Comparison of ENCODE assay signal across 2 cellular contexts in the genomic region with DNA sequence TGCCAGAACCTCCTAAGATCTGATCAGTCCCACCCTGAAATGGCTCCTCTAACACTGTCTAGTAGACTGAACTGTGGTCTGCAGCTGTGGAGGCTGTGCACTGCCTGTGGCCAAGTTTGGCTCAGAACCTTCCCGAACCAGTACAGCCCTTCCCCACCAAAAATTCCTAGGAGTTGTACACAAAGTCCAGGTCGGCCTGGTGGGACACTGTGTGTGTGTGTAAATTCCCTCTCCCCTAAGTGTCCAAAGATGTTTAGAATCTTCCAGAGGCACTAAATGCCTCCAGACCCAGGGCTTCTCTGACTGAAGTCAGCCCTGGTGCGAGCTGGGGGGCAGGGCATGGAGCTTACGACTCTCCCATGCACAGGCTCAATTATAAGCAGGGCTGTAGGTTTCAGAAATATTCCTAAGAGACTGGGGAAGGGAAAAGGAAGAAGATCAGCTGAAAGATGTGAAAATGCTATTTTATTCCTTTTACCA.
TF ChIP-seq lines count a peak whose summit lies in the region.

No MANE protein-coding gene starts in this region.

TF ChIP-seq in SK-N-SH treated with all-trans-retinoic acid at 6 μM for 48 hours, 23 proteins besides CTCF, POLR2A, EP300 and RAD21 (continued from another document):
- TF ChIP-seq, protein P1, sequence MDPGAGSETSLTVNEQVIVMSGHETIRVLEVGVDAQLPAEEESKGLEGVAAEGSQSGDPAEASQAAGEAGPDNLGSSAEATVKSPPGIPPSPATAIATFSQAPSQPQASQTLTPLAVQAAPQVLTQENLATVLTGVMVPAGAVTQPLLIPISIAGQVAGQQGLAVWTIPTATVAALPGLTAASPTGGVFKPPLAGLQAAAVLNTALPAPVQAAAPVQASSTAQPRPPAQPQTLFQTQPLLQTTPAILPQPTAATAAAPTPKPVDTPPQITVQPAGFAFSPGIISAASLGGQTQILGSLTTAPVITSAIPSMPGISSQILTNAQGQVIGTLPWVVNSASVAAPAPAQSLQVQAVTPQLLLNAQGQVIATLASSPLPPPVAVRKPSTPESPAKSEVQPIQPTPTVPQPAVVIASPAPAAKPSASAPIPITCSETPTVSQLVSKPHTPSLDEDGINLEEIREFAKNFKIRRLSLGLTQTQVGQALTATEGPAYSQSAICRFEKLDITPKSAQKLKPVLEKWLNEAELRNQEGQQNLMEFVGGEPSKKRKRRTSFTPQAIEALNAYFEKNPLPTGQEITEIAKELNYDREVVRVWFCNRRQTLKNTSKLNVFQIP (CRISPR knock-in tag; IDR thresholded peaks at IDR 0.05; ENCODE audit: borderline replicate concordance, low read depth) = no peak
- TF ChIP-seq, protein P2, sequence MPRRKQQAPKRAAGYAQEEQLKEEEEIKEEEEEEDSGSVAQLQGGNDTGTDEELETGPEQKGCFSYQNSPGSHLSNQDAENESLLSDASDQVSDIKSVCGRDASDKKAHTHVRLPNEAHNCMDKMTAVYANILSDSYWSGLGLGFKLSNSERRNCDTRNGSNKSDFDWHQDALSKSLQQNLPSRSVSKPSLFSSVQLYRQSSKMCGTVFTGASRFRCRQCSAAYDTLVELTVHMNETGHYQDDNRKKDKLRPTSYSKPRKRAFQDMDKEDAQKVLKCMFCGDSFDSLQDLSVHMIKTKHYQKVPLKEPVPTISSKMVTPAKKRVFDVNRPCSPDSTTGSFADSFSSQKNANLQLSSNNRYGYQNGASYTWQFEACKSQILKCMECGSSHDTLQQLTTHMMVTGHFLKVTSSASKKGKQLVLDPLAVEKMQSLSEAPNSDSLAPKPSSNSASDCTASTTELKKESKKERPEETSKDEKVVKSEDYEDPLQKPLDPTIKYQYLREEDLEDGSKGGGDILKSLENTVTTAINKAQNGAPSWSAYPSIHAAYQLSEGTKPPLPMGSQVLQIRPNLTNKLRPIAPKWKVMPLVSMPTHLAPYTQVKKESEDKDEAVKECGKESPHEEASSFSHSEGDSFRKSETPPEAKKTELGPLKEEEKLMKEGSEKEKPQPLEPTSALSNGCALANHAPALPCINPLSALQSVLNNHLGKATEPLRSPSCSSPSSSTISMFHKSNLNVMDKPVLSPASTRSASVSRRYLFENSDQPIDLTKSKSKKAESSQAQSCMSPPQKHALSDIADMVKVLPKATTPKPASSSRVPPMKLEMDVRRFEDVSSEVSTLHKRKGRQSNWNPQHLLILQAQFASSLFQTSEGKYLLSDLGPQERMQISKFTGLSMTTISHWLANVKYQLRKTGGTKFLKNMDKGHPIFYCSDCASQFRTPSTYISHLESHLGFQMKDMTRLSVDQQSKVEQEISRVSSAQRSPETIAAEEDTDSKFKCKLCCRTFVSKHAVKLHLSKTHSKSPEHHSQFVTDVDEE (CRISPR knock-in tag; IDR thresholded peaks at IDR 0.05) = no peak
- TF ChIP-seq ZNF8 (CRISPR knock-in tag; IDR thresholded peaks at IDR 0.05) (no peak), BACH2 (CRISPR knock-in tag; IDR thresholded peaks at IDR 0.05; ENCODE audit: borderline replicate concordance) (no peak), SNAI2 (CRISPR knock-in tag; IDR thresholded peaks at IDR 0.05) (no peak), ZNF565 (CRISPR knock-in tag; conservative IDR thresholded peaks at IDR 0.05; ENCODE audit: low read depth) (no peak), ZFP30 (CRISPR knock-in tag; IDR thresholded peaks at IDR 0.05) (no peak), CSDC2 (CRISPR knock-in tag; IDR thresholded peaks at IDR 0.05) (no peak), GLIS3 (CRISPR knock-in tag; IDR thresholded peaks at IDR 0.05) (no peak), ARNTL (CRISPR knock-in tag; IDR thresholded peaks at IDR 0.05; ENCODE audit: borderline replicate concordance, low read depth) (no peak), ZNF70 (CRISPR knock-in tag; IDR thresholded peaks at IDR 0.05) (no peak)
- TF ChIP-seq, protein P3, sequence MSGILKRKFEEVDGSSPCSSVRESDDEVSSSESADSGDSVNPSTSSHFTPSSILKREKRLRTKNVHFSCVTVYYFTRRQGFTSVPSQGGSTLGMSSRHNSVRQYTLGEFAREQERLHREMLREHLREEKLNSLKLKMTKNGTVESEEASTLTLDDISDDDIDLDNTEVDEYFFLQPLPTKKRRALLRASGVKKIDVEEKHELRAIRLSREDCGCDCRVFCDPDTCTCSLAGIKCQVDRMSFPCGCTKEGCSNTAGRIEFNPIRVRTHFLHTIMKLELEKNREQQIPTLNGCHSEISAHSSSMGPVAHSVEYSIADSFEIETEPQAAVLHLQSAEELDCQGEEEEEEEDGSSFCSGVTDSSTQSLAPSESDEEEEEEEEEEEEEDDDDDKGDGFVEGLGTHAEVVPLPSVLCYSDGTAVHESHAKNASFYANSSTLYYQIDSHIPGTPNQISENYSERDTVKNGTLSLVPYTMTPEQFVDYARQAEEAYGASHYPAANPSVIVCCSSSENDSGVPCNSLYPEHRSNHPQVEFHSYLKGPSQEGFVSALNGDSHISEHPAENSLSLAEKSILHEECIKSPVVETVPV (CRISPR knock-in tag; IDR thresholded peaks at IDR 0.05) = no peak
- TF ChIP-seq, protein P4, sequence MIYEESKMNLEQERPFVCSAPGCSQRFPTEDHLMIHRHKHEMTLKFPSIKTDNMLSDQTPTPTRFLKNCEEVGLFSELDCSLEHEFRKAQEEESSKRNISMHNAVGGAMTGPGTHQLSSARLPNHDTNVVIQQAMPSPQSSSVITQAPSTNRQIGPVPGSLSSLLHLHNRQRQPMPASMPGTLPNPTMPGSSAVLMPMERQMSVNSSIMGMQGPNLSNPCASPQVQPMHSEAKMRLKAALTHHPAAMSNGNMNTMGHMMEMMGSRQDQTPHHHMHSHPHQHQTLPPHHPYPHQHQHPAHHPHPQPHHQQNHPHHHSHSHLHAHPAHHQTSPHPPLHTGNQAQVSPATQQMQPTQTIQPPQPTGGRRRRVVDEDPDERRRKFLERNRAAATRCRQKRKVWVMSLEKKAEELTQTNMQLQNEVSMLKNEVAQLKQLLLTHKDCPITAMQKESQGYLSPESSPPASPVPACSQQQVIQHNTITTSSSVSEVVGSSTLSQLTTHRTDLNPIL (CRISPR knock-in tag; IDR thresholded peaks at IDR 0.05; ENCODE audit: low read depth) = no peak
TF ChIP-seq in SK-N-SH treated with all-trans-retinoic acid at 6 μM for 48 hours: peak in this region for 0.

TF ChIP-seq in SK-N-SH, 30 proteins besides CTCF, POLR2A, EP300 and RAD21 (continued from another document):
- TF ChIP-seq, protein P5, sequence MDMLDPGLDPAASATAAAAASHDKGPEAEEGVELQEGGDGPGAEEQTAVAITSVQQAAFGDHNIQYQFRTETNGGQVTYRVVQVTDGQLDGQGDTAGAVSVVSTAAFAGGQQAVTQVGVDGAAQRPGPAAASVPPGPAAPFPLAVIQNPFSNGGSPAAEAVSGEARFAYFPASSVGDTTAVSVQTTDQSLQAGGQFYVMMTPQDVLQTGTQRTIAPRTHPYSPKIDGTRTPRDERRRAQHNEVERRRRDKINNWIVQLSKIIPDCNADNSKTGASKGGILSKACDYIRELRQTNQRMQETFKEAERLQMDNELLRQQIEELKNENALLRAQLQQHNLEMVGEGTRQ (IDR thresholded peaks at IDR 0.05; ENCODE audit: borderline replicate concordance, low read depth, low read length) = no peak
- TF ChIP-seq SMC3 (IDR thresholded peaks at IDR 0.05; ENCODE audit: low read depth, low read length) = no peak
- TF ChIP-seq FOXM1 (IDR thresholded peaks at IDR 0.05; ENCODE audit: low read depth) = no peak
- no peak for TF ChIP-seq EZH2phosphoT487 (IDR thresholded peaks at IDR 0.05; ENCODE audit: borderline replicate concordance, low read depth)
- no peak for TF ChIP-seq FOXJ3 (CRISPR knock-in tag; IDR thresholded peaks at IDR 0.05)
- TF ChIP-seq, protein P6, sequence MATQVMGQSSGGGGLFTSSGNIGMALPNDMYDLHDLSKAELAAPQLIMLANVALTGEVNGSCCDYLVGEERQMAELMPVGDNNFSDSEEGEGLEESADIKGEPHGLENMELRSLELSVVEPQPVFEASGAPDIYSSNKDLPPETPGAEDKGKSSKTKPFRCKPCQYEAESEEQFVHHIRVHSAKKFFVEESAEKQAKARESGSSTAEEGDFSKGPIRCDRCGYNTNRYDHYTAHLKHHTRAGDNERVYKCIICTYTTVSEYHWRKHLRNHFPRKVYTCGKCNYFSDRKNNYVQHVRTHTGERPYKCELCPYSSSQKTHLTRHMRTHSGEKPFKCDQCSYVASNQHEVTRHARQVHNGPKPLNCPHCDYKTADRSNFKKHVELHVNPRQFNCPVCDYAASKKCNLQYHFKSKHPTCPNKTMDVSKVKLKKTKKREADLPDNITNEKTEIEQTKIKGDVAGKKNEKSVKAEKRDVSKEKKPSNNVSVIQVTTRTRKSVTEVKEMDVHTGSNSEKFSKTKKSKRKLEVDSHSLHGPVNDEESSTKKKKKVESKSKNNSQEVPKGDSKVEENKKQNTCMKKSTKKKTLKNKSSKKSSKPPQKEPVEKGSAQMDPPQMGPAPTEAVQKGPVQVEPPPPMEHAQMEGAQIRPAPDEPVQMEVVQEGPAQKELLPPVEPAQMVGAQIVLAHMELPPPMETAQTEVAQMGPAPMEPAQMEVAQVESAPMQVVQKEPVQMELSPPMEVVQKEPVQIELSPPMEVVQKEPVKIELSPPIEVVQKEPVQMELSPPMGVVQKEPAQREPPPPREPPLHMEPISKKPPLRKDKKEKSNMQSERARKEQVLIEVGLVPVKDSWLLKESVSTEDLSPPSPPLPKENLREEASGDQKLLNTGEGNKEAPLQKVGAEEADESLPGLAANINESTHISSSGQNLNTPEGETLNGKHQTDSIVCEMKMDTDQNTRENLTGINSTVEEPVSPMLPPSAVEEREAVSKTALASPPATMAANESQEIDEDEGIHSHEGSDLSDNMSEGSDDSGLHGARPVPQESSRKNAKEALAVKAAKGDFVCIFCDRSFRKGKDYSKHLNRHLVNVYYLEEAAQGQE (IDR thresholded peaks at IDR 0.05; ENCODE audit: low read depth, low read length) = no peak
- TF ChIP-seq YY1 (IDR thresholded peaks at IDR 0.05; ENCODE audit: low read depth) = no peak
- TF ChIP-seq CHD2 (IDR thresholded peaks at IDR 0.05; ENCODE audit: low read length, partially characterized antibody) = no peak
- no peak for TF ChIP-seq GABPA (IDR thresholded peaks at IDR 0.05; ENCODE audit: low read depth)
- TF ChIP-seq TCF12 (IDR thresholded peaks at IDR 0.05) = no peak
- no peak for TF ChIP-seq GATA2 (CRISPR knock-in tag; IDR thresholded peaks at IDR 0.05)
- TF ChIP-seq RXRA (IDR thresholded peaks at IDR 0.05; ENCODE audit: borderline replicate concordance, low read depth) = no peak
- TF ChIP-seq FOSL2 (IDR thresholded peaks at IDR 0.05; ENCODE audit: borderline replicate concordance, low read depth) = no peak
